ENCODE assay signal across 9 cellular contexts in the genomic region with DNA sequence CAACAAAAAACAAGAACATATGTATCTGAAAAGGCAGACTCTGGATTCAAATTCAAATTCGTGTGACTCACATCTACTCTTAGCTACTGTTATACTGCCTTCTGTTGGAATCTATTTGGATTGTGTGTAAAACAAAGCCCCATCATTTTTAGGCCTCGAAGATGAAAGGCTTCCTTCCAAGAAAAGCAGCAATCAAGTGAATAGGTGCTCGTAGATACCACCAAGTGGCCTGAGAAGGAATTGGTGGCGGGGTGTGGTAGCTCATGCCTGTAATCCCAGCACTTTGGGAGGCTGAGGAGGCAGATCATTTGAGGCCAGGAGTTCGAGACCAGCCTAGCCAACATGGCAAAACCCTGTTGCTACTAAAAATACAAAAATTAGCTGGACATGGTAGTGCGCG. TPM values are rescaled to one million over a fixed set of nuclear protein-coding genes. Genes with fewer than 3 reads are reported as not detected.
DNase-seq lines count a peak whose midpoint lies in the region; ATAC-seq and TF ChIP-seq lines count a peak whose summit lies in the region.
"Had no signal": no experiment of that assay in that cellular context is flagged by ENCODE, and none has a peak within 500 bp of the region (broad histone marks: within the 10 kb centered on the region; RNA-seq: fewer than 3 reads in every experiment).

No MANE protein-coding gene starts in this region.

- no peak overlapping the region for H3K4me3 ChIP-seq in upper lobe of right lung

- H3K36me3 ChIP-seq in upper lobe of right lung, result no peaks in the 10 kb centered on the region

- TF ChIP-seq CTCF in 22Rv1 (IDR thresholded peaks at IDR 0.05) (peak; percentile 22; the same call in 1 of the 2 replicates), upper lobe of right lung (IDR thresholded peaks at IDR 0.05) (no peak)

- H3K27ac ChIP-seq in 22Rv1 (no peak overlapping the region), upper lobe of right lung (no peak overlapping the region)

- no peaks in the 10 kb centered on the region for H3K9me3 ChIP-seq in upper lobe of right lung

- DNase-seq in DMS114 treated with DMSO at 0.1 percent for 48 hours (lab: John Stamatoyannopoulos, UW; ENCODE audit: unreplicated experiment) (peak; percentile 2), NCI-H226 (peak; percentile 7), upper lobe of right lung (no peak), NCI-H187 treated with DMSO at 0.1 percent for 48 hours (lab: John Stamatoyannopoulos, UW) (no peak), NCI-H774 (lab: John Stamatoyannopoulos, UW) (no peak)
- DNase-seq in central memory CD4-positive, alpha-beta T cell, result peak; percentile 21
- DNase-seq: cortex of kidney had no signal

- H3K4me1 ChIP-seq in upper lobe of right lung, result no peaks in the 10 kb centered on the region

- peaks cover 14% of the 10 kb centered on the region for H3K27me3 ChIP-seq in upper lobe of right lung

- intact Hi-C loops in upper lobe of right lung (cut with DNase I), result no loop called here

- ATAC-seq in upper lobe of right lung (no peak), GM21619 (IDR thresholded peaks at IDR 0.05; ENCODE audit: unreplicated experiment) (no peak)

RNA-seq across cellular contexts. Expression of a gene that starts 4.2 kb away (rescaled TPM):
- total RNA-seq in upper lobe of right lung, result 4.8 TPM

Comparison
In these comparisons a context has a peak if more than half of its experiments do, and no peak if none do; other contexts are left out.
1. DNase-seq: peak in DMS114 treated with DMSO at 0.1 percent for 48 hours (single experiment), NCI-H226 (single experiment) and central memory CD4-positive, alpha-beta T cell (single experiment); none in upper lobe of right lung (single experiment), NCI-H187 treated with DMSO at 0.1 percent for 48 hours (single experiment) and NCI-H774 (single experiment).